11 cellular contexts compared by ENCODE assay signal in genomic region chr18:28086530-28087172, GRCh38.
DNase-seq lines count a peak whose midpoint lies in the region; ATAC-seq, FAIRE-seq and TF ChIP-seq lines count a peak whose summit lies in the region.
"Had no signal": no experiment of that assay in that cellular context is flagged by ENCODE, and none has a peak within 500 bp of the region (broad histone marks: within the 10 kb centered on the region; RNA-seq: fewer than 3 reads in every experiment).

No MANE protein-coding gene starts in this region.

- TF ChIP-seq POLR2A in adrenal gland (IDR thresholded peaks at IDR 0.05) (no peak), heart left ventricle (IDR thresholded peaks at IDR 0.05) (no peak)

- no peaks in the 10 kb centered on the region for H3K36me3 ChIP-seq in adrenal gland (replicated peaks in 1 of 2)
- H3K36me3 ChIP-seq in heart left ventricle = no peaks in the 10 kb centered on the region
- H3K36me3 ChIP-seq in pancreas = no peaks in the 10 kb centered on the region
- H3K36me3 ChIP-seq: tibial artery had no signal

- peak overlapping the region; percentile 23 to 69 (median 45) for H3K27ac ChIP-seq in adrenal gland
- peak overlapping the region in 6 of 12 donors; percentile 5 to 52 (median 33) for H3K27ac ChIP-seq in heart left ventricle
- peak overlapping the region in 1 of 4 donors; percentile 27 for H3K27ac ChIP-seq in pancreas
- H3K27ac ChIP-seq: tibial artery had no signal

- H3K4me3 Mint-ChIP-seq in natural killer cell treated with Interleukin-12 subunit alpha and Interleukin-12 subunit beta and Interleukin-15 and Interleukin-18, amount 100 ng/mL, for 72 hours = no peak overlapping the region

- FAIRE-seq in pancreas (lab: Jason Lieb, UNC) = no peak

- no peaks in the 10 kb centered on the region for H3K36me3 Mint-ChIP-seq in natural killer cell treated with Interleukin-12 subunit alpha and Interleukin-12 subunit beta and Interleukin-15 and Interleukin-18, amount 100 ng/mL, for 72 hours

- H3K4me1 Mint-ChIP-seq in natural killer cell treated with Interleukin-12 subunit alpha and Interleukin-12 subunit beta and Interleukin-15 and Interleukin-18, amount 100 ng/mL, for 72 hours (ENCODE audit: low read depth in 2 of 2) = no peaks in the 10 kb centered on the region

- 21 to 38% (median 34%) methylated on average over 3 of the region's 3 CpGs for WGBS in adrenal gland, 4 donors
- 40 to 46% (median 44%) methylated on average over 3 of the region's 3 CpGs for WGBS in heart left ventricle, 4 donors
- 42 to 45% methylated on average over 3 of the region's 3 CpGs for WGBS in pancreas, 2 donors

- intact Hi-C loops in adrenal gland (cut with DNase I) = no loop called here
- intact Hi-C loops in heart left ventricle (cut with DNase I) = loop anchor here in 1 of 10 donors (10.0 kb wide), 1 partner anchor 72 kb away; no protein-coding TSS in a partner anchor
- intact Hi-C loops in pancreas (cut with DNase I) = no loop called here

- H3K27ac Mint-ChIP-seq in natural killer cell treated with Interleukin-12 subunit alpha and Interleukin-12 subunit beta and Interleukin-15 and Interleukin-18, amount 100 ng/mL, for 72 hours = no peak overlapping the region

- peak; percentile 40 to 80 (median 74) for ATAC-seq in heart left ventricle
- peak; percentile 61 to 82 (median 71) for ATAC-seq in pancreas
- ATAC-seq in natural killer cell treated with Interleukin-12 subunit alpha and Interleukin-12 subunit beta and Interleukin-15 and Interleukin-18, amount 100 ng/mL, for 72 hours = no peak
- no peak for ATAC-seq in HG02763 (IDR thresholded peaks at IDR 0.05; ENCODE audit: unreplicated experiment)
- no peak for ATAC-seq in HG03378 (IDR thresholded peaks at IDR 0.05; ENCODE audit: unreplicated experiment)

- H3K9me3 Mint-ChIP-seq in natural killer cell treated with Interleukin-12 subunit alpha and Interleukin-12 subunit beta and Interleukin-15 and Interleukin-18, amount 100 ng/mL, for 72 hours = peaks cover 9% of the 10 kb centered on the region

- no peak for TF ChIP-seq CTCF in adrenal gland (IDR thresholded peaks at IDR 0.05)
- TF ChIP-seq CTCF in heart left ventricle (IDR thresholded peaks at IDR 0.05) = no peak
- no peak for TF ChIP-seq CTCF in pancreas (IDR thresholded peaks at IDR 0.05)

- peaks cover 17 to 20% of the 10 kb centered on the region in 2 donors for H3K4me1 ChIP-seq in adrenal gland (replicated peaks in 1 of 2)
- peaks cover 0 to 80% (median 26%) of the 10 kb centered on the region in 12 donors for H3K4me1 ChIP-seq in heart left ventricle
- peaks cover 0 to 11% (median 11%) of the 10 kb centered on the region in 3 donors for H3K4me1 ChIP-seq in pancreas

- DNase-seq in GM04504 (ENCODE audit: low read depth) = peak; percentile 32
- DNase-seq in adrenal gland = peak in 3 of 7 donors; percentile 50 to 62 (median 60)
- DNase-seq in heart left ventricle = no peak
- no peak for DNase-seq in pancreas
- no peak for DNase-seq in natural killer cell treated with Interleukin-12 subunit alpha and Interleukin-12 subunit beta and Interleukin-15 and Interleukin-18, amount 100 ng/mL, for 72 hours (ENCODE audit: low spot score)
- DNase-seq in NCI-H2107 treated with DMSO at 0.1 percent for 48 hours (lab: John Stamatoyannopoulos, UW; ENCODE audit: unreplicated experiment) = no peak
- DNase-seq: activated CD4-positive, alpha-beta T cell treated with anti-CD3 and anti-CD28 coated beads, Interleukin-2, amount 50 U/mL, for 48 hours; RPMI8226; tibial artery had no signal

- H3K4me3 ChIP-seq in adrenal gland = no peak overlapping the region
- no peak overlapping the region for H3K4me3 ChIP-seq in heart left ventricle
- no peak overlapping the region for H3K4me3 ChIP-seq in pancreas
- H3K4me3 ChIP-seq: tibial artery had no signal

- H3K9me3 ChIP-seq in adrenal gland (replicated peaks in 1 of 3) (no peaks in the 10 kb centered on the region), heart left ventricle (no peaks in the 10 kb centered on the region), pancreas (no peaks in the 10 kb centered on the region)
- H3K9me3 ChIP-seq: tibial artery had no signal

- H3K27me3 ChIP-seq in adrenal gland (no peaks in the 10 kb centered on the region), heart left ventricle (no peaks in the 10 kb centered on the region), pancreas (no peaks in the 10 kb centered on the region)
- H3K27me3 ChIP-seq: tibial artery had no signal

- no peaks in the 10 kb centered on the region for H3K27me3 Mint-ChIP-seq in natural killer cell treated with Interleukin-12 subunit alpha and Interleukin-12 subunit beta and Interleukin-15 and Interleukin-18, amount 100 ng/mL, for 72 hours

Comparison
In these comparisons a context has a peak if more than half of its experiments do, and no peak if none do; other contexts are left out.
1. ATAC-seq: peak in heart left ventricle (4 of 4) and pancreas (4 of 4); none in natural killer cell treated with Interleukin-12 subunit alpha and Interleukin-12 subunit beta and Interleukin-15 and Interleukin-18, amount 100 ng/mL, for 72 hours (0 of 2), HG02763 (single experiment) and HG03378 (single experiment).